In genomic region chr3:94070341-94070911, GRCh38 we compare ENCODE assay signal across 1 cellular context.
TF ChIP-seq lines count a peak whose summit lies in the region.

No MANE protein-coding gene starts in this region.

TF ChIP-seq in GM12878, 131 proteins besides CTCF, POLR2A, EP300 and RAD21 (continued from another document and continues in another):
- no peak for TF ChIP-seq E4F1 (IDR thresholded peaks at IDR 0.05; ENCODE audit: borderline replicate concordance, partially characterized antibody)
- TF ChIP-seq MEF2A (IDR thresholded peaks at IDR 0.05; ENCODE audit: insufficient read depth, low read depth, low read length), result no peak
- no peak; the same call in 1 of the 2 replicates for TF ChIP-seq PML (IDR thresholded peaks at IDR 0.05; ENCODE audit: low read length)
- peak; percentile 82; the same call in 1 of the 2 replicates for TF ChIP-seq ASH2L (IDR thresholded peaks at IDR 0.05; ENCODE audit: borderline replicate concordance, low read depth)
- TF ChIP-seq GABPA (IDR thresholded peaks at IDR 0.05; ENCODE audit: low read depth), result no peak
- TF ChIP-seq ZBED1 (IDR thresholded peaks at IDR 0.05; ENCODE audit: borderline replicate concordance), result 0 out of 2 replicates have a peak, but pooled peaks have one; percentile 33
- no peak for TF ChIP-seq WRNIP1 (IDR thresholded peaks at IDR 0.05; ENCODE audit: borderline replicate concordance, low read depth, low read length)
- TF ChIP-seq CREB1 (IDR thresholded peaks at IDR 0.05; ENCODE audit: low read depth), result no peak
- TF ChIP-seq FOS (IDR thresholded peaks at IDR 0.05; ENCODE audit: borderline replicate concordance, extremely low read depth, insufficient read length), result no peak
- TF ChIP-seq TCF7 (IDR thresholded peaks at IDR 0.05; ENCODE audit: borderline replicate concordance), result no peak
- no peak for TF ChIP-seq NR2C1 (IDR thresholded peaks at IDR 0.05)
- peak; percentile 71 for TF ChIP-seq GATAD2B (conservative IDR thresholded peaks at IDR 0.05; ENCODE audit: low read depth)
- no peak for TF ChIP-seq SREBF1 (IDR thresholded peaks at IDR 0.05; ENCODE audit: low read length)
- TF ChIP-seq TCF3 (IDR thresholded peaks at IDR 0.05; ENCODE audit: borderline replicate concordance, insufficient read depth, low read depth, low read length), result no peak
- TF ChIP-seq ZNF687 (IDR thresholded peaks at IDR 0.05), result peak; percentile 47; the same call in 1 of the 2 replicates
- TF ChIP-seq POU2F2 (IDR thresholded peaks at IDR 0.05; ENCODE audit: borderline replicate concordance, low read depth, low read length), result no peak
- TF ChIP-seq PBX3 (IDR thresholded peaks at IDR 0.05; ENCODE audit: insufficient replicate concordance, low read depth, low read length), result no peak
- no peak for TF ChIP-seq KDM1A (IDR thresholded peaks at IDR 0.05; ENCODE audit: borderline replicate concordance)
- no peak for TF ChIP-seq BCL3 (IDR thresholded peaks at IDR 0.05; ENCODE audit: borderline replicate concordance, insufficient read depth, low read depth, low read length, poor library complexity, severe bottlenecking)
- TF ChIP-seq SMAD1 (IDR thresholded peaks at IDR 0.05; ENCODE audit: low read depth, partially characterized antibody), result no peak
- TF ChIP-seq PAX8 (IDR thresholded peaks at IDR 0.05), result no peak
- peak; percentile 66; the same call in 1 of the 2 replicates for TF ChIP-seq IRF4 (IDR thresholded peaks at IDR 0.05; ENCODE audit: low read depth, low read length)
- TF ChIP-seq FOXM1 (IDR thresholded peaks at IDR 0.05; ENCODE audit: low read depth, low read length), result peak; percentile 37; the same call in 1 of the 2 replicates
- peak; percentile 84 for TF ChIP-seq MTA2 (IDR thresholded peaks at IDR 0.05; ENCODE audit: low read depth)
- no peak for TF ChIP-seq ZNF622 (IDR thresholded peaks at IDR 0.05)
- TF ChIP-seq NFIC (IDR thresholded peaks at IDR 0.05; ENCODE audit: low read depth, low read length), result peak; percentile 55; the same call in 1 of the 2 replicates
- TF ChIP-seq USF1 (IDR thresholded peaks at IDR 0.05; ENCODE audit: borderline replicate concordance, extremely low read length, insufficient read depth, low read depth, low read length), result no peak
- no peak for TF ChIP-seq ZNF274 (IDR thresholded peaks at IDR 0.05; ENCODE audit: insufficient read depth, insufficient read length)
- no peak for TF ChIP-seq RELA (IDR thresholded peaks at IDR 0.05; ENCODE audit: borderline replicate concordance, partially characterized antibody)
- TF ChIP-seq SIX5 (IDR thresholded peaks at IDR 0.05; ENCODE audit: low read depth, low read length, severe bottlenecking), result no peak
- no peak for TF ChIP-seq SMC3 (IDR thresholded peaks at IDR 0.05; ENCODE audit: borderline replicate concordance, low read length)
- peak; percentile 68 for TF ChIP-seq POLR2AphosphoS5 (IDR thresholded peaks at IDR 0.05; ENCODE audit: low read length)
- TF ChIP-seq IKZF1 (conservative IDR thresholded peaks at IDR 0.05), result peak; percentile 84
- TF ChIP-seq CREM (IDR thresholded peaks at IDR 0.05; ENCODE audit: low read depth), result no peak; the same call in 1 of the 2 replicates
- no peak for TF ChIP-seq IRF5 (IDR thresholded peaks at IDR 0.05; ENCODE audit: borderline replicate concordance)
- TF ChIP-seq CBFB (IDR thresholded peaks at IDR 0.05; ENCODE audit: low read depth), result peak; percentile 65; the same call in 1 of the 2 replicates
- TF ChIP-seq NBN (IDR thresholded peaks at IDR 0.05), result peak; percentile 87
- TF ChIP-seq KLF5 (IDR thresholded peaks at IDR 0.05; ENCODE audit: partially characterized antibody), result no peak
- TF ChIP-seq TARDBP (IDR thresholded peaks at IDR 0.05; ENCODE audit: borderline replicate concordance), result no peak
- peak; percentile 35 for TF ChIP-seq MEF2B (IDR thresholded peaks at IDR 0.05; ENCODE audit: partially characterized antibody, poor library complexity, severe bottlenecking)
- TF ChIP-seq SMARCA5 (IDR thresholded peaks at IDR 0.05), result 0 out of 2 replicates have a peak, but pooled peaks have one; percentile 22
- no peak for TF ChIP-seq STAT1 (conservative IDR thresholded peaks at IDR 0.05)
- TF ChIP-seq JUND (IDR thresholded peaks at IDR 0.05; ENCODE audit: low read depth, low read length), result 0 out of 2 replicates have a peak, but pooled peaks have one; percentile 42
- TF ChIP-seq ELK1 (IDR thresholded peaks at IDR 0.05; ENCODE audit: low read depth, low read length), result no peak
- no peak for TF ChIP-seq SMAD5 (IDR thresholded peaks at IDR 0.05; ENCODE audit: low read depth)
- no peak for TF ChIP-seq CHD1 (IDR thresholded peaks at IDR 0.05; ENCODE audit: low read depth, low read length)
- TF ChIP-seq IKZF2 (IDR thresholded peaks at IDR 0.05), result peak; percentile 73 to 87
- TF ChIP-seq RBBP5 (conservative IDR thresholded peaks at IDR 0.05), result no peak
- TF ChIP-seq EED (IDR thresholded peaks at IDR 0.05; ENCODE audit: low read depth), result peak; percentile 64; the same call in 1 of the 2 replicates
- no peak for TF ChIP-seq REST (IDR thresholded peaks at IDR 0.05; ENCODE audit: low read depth, low read length)
- peak; percentile 61 for TF ChIP-seq PKNOX1 (IDR thresholded peaks at IDR 0.05)
